ENCODE assay signal across 8 cellular contexts in genomic region chrX:101803451-101803850, GRCh38.
DNase-seq lines count a peak whose midpoint lies in the region; ATAC-seq, FAIRE-seq and TF ChIP-seq lines count a peak whose summit lies in the region.
"Had no signal": no experiment of that assay in that cellular context is flagged by ENCODE, and none has a peak within 500 bp of the region (broad histone marks: within the 10 kb centered on the region; RNA-seq: fewer than 3 reads in every experiment).

No MANE protein-coding gene starts in this region.

- no peak overlapping the region for H4K5ac ChIP-seq in H1 (ENCODE audit: insufficient read length, low read depth, low read length)

- H2BK15ac ChIP-seq in H1 (ENCODE audit: low read length) = no peak overlapping the region

- H3K18ac ChIP-seq in H1 (ENCODE audit: extremely low read depth, low read length) (no peak overlapping the region), trophoblast cell (ENCODE audit: low read length) (no peak overlapping the region)

- CTCF ChIA-PET in H1 (lab: Charles Lee; ENCODE audit: partially characterized antibody) = interaction anchor here (0.6 to 1.7 kb wide), 5 partner anchors 45 to 209 kb away, joined by 3 to 6 read pairs (median 3); no protein-coding TSS in a partner anchor

- H3K9ac ChIP-seq in H1 (replicated peaks in 1 of 4; ENCODE audit: extremely low read depth in 1 of 4, low read depth in 3 of 4, low read length in 3 of 4) = no peak overlapping the region
- no peak overlapping the region for H3K9ac ChIP-seq in trophoblast cell (ENCODE audit: low read length)

- no peak for TF ChIP-seq POLR2A in H1 (IDR thresholded peaks at IDR 0.05; ENCODE audit: control extremely low read depth in 1 of 2, low read depth in 2 of 2, low read length in 2 of 2)

- H3K14ac ChIP-seq in H1 (ENCODE audit: insufficient read length) (no peak overlapping the region), trophoblast cell (ENCODE audit: low read length) (no peak overlapping the region)

- TF ChIP-seq RAD21 in H1 (IDR thresholded peaks at IDR 0.05 in 1 of 2, conservative IDR thresholded peaks at IDR 0.05 in 1 of 2; ENCODE audit: low read depth in 2 of 2, low read length in 2 of 2) = peak; percentile 35 to 41

- no peak overlapping the region for H4K8ac ChIP-seq in H1 (ENCODE audit: extremely low read depth, insufficient read depth, low read length)
- H4K8ac ChIP-seq in trophoblast cell (ENCODE audit: low read depth, low read length) = no peak overlapping the region

- WGBS in H1 (ENCODE audit: extremely low coverage in 1 of 2, insufficient coverage in 1 of 2, insufficient read length in 1 of 2, insufficient replicate concordance in 2 of 2, low coverage in 1 of 2, low lambda C conversion rate in 2 of 2, missing lambda C conversion rate in 1 of 2), 2 experiments = 29% methylated on average over 1 of the region's 2 CpGs; no CpG with 5 or more reads in 1 of the 2 experiments
- no CpG with 5 or more reads among the region's 2 CpGs for WGBS in trophoblast cell (ENCODE audit: extremely low coverage, insufficient coverage, insufficient read length)

- no peak overlapping the region for H2AK5ac ChIP-seq in H1 (ENCODE audit: low read depth, low read length)
- H2AK5ac ChIP-seq in trophoblast cell (ENCODE audit: low read length) = no peak overlapping the region

- no peak overlapping the region for H4K12ac ChIP-seq in trophoblast cell (ENCODE audit: low read depth, low read length)

- H4K91ac ChIP-seq in H1 (replicated peaks; ENCODE audit: insufficient read length, low read length) (no peak overlapping the region), trophoblast cell (ENCODE audit: low read depth, low read length) (no peak overlapping the region)

- no peaks in the 10 kb centered on the region for H3K4me1 ChIP-seq in H1 (replicated peaks in 1 of 4; ENCODE audit: control insufficient read depth in 3 of 4, insufficient read depth in 4 of 4, low read length in 3 of 4)
- no peaks in the 10 kb centered on the region for H3K4me1 ChIP-seq in trophoblast cell (ENCODE audit: control insufficient read depth in 1 of 2, insufficient read depth in 2 of 2, low read length in 2 of 2)

- no peak overlapping the region for H2AFZ ChIP-seq in H1 (ENCODE audit: low read length)
- no peak overlapping the region for H2AFZ ChIP-seq in trophoblast cell (ENCODE audit: insufficient read depth, low read length, poor library complexity)

- H3K4me2 ChIP-seq in H1 (ENCODE audit: insufficient read depth in 1 of 2, low read depth in 2 of 2, low read length in 2 of 2) = no peak overlapping the region
- no peak overlapping the region for H3K4me2 ChIP-seq in trophoblast cell (ENCODE audit: low read length)

- H2BK5ac ChIP-seq in H1 (ENCODE audit: low read depth, low read length) (no peak overlapping the region), trophoblast cell (ENCODE audit: low read depth, low read length, poor library complexity) (no peak overlapping the region)

- no peak overlapping the region for H3K4me3 ChIP-seq in H1 (ENCODE audit: extremely low read depth in 1 of 4, insufficient read depth in 2 of 4, low read depth in 3 of 4, low read length in 4 of 4)
- H3K4me3 ChIP-seq in trophoblast cell (ENCODE audit: low read depth, low read length) = no peak overlapping the region

- ATAC-seq in GM21381 (IDR thresholded peaks at IDR 0.05; ENCODE audit: unreplicated experiment) = no peak

- H2BK120ac ChIP-seq in H1 (replicated peaks; ENCODE audit: low read depth, low read length) = no peak overlapping the region
- no peak overlapping the region for H2BK120ac ChIP-seq in trophoblast cell (ENCODE audit: insufficient read depth, low read length, poor library complexity)

- H3K23ac ChIP-seq in H1 (ENCODE audit: insufficient read length) = no peak overlapping the region
- no peak overlapping the region for H3K23ac ChIP-seq in trophoblast cell (ENCODE audit: low read length)

- no peak overlapping the region for H3K27ac ChIP-seq in H1 (ENCODE audit: low read depth, low read length)
- H3K27ac ChIP-seq in trophoblast cell (ENCODE audit: low read depth, low read length) = no peak overlapping the region

- TF ChIP-seq EP300 in H1 (IDR thresholded peaks at IDR 0.05; ENCODE audit: borderline replicate concordance in 1 of 2, low read depth in 2 of 2, low read length in 2 of 2) = no peak

- H3K36me3 ChIP-seq in H1 (ENCODE audit: control insufficient read depth in 2 of 4, insufficient read depth in 4 of 4, low read length in 3 of 4) (no peaks in the 10 kb centered on the region), trophoblast cell (ENCODE audit: control insufficient read depth in 1 of 2, insufficient read depth in 2 of 2, low read length in 2 of 2) (no peaks in the 10 kb centered on the region)

- POLR2A ChIA-PET in H1 (lab: Charles Lee; ENCODE audit: partially characterized antibody) = no interaction called here

- H3K56ac ChIP-seq in H1 (replicated peaks; ENCODE audit: insufficient read length, low read depth, low read length) = no peak overlapping the region

- H3K79me1 ChIP-seq in H1 (ENCODE audit: low read depth, low read length) (no peaks in the 10 kb centered on the region), trophoblast cell (ENCODE audit: low read length) (no peaks in the 10 kb centered on the region)

- TF ChIP-seq CTCF in LNCAP (IDR thresholded peaks at IDR 0.05) (peak; percentile 19; the same call in 1 of the 2 replicates), H1 (IDR thresholded peaks at IDR 0.05; ENCODE audit: control extremely low read depth in 1 of 3, insufficient read depth in 1 of 3, low read depth in 1 of 3, low read length in 3 of 3) (peak in 1 of 3 experiments; percentile 12; a peak in 2 of 4 replicates)

- DNase-seq in H1 (ENCODE audit: low read depth in 1 of 2, low spot score in 2 of 2) = no peak
- peak; percentile 2 to 3 for DNase-seq in trophoblast cell
- no peak for DNase-seq in Ammon's horn (ENCODE audit: low spot score)
- no peak for DNase-seq in dedifferentiated amniotic fluid mesenchymal stem cell (ENCODE audit: extremely low spot score)
- DNase-seq: activated T-cell treated with anti-CD3 and anti-CD28 coated beads for 4 hours had no signal

- H2BK12ac ChIP-seq in H1 (ENCODE audit: low read depth, low read length) (no peak overlapping the region), trophoblast cell (ENCODE audit: low read length) (no peak overlapping the region)

- H3K79me2 ChIP-seq in H1 (ENCODE audit: control insufficient read depth in 1 of 2, insufficient read depth in 2 of 2, low read length in 2 of 2) (no peaks in the 10 kb centered on the region), trophoblast cell (ENCODE audit: control insufficient read depth, insufficient read depth, low read length, poor library complexity) (no peaks in the 10 kb centered on the region)

- FAIRE-seq in G401.6 (lab: Jason Lieb, UNC) (peak; percentile 80), H1 (lab: Jason Lieb, UNC) (peak; percentile 85)

- H3K23me2 ChIP-seq in H1 (ENCODE audit: low read depth, low read length) = no peaks in the 10 kb centered on the region

- H3K4ac ChIP-seq in H1 (replicated peaks; ENCODE audit: insufficient read length, low read depth, low read length) (no peak overlapping the region), trophoblast cell (ENCODE audit: low read depth, low read length) (no peak overlapping the region)

- no peaks in the 10 kb centered on the region for H3K9me3 ChIP-seq in H1 (ENCODE audit: insufficient read depth in 2 of 2, low read depth in 1 of 2, low read length in 1 of 2)
- H3K9me3 ChIP-seq in trophoblast cell (ENCODE audit: insufficient read depth, low read depth, low read length) = no peaks in the 10 kb centered on the region

- H4K20me1 ChIP-seq in H1 (replicated peaks in 1 of 2; ENCODE audit: control insufficient read depth in 1 of 2, insufficient read depth in 2 of 2, low read length in 2 of 2) = no peaks in the 10 kb centered on the region

- H2BK20ac ChIP-seq in H1 (ENCODE audit: low read length) = no peak overlapping the region

- H3K27me3 ChIP-seq in H1 (replicated peaks in 1 of 4; ENCODE audit: control insufficient read depth in 3 of 4, extremely low read depth in 1 of 4, insufficient read depth in 3 of 4, low read length in 3 of 4) = no peaks in the 10 kb centered on the region
- no peaks in the 10 kb centered on the region for H3K27me3 ChIP-seq in trophoblast cell (ENCODE audit: insufficient read depth, low read length)

TF ChIP-seq in H1, 55 proteins besides CTCF, POLR2A, EP300 and RAD21 (continues in another document):
- TF ChIP-seq KDM5A (IDR thresholded peaks at IDR 0.05; ENCODE audit: low read length) = no peak
- TF ChIP-seq MAFK (IDR thresholded peaks at IDR 0.05; ENCODE audit: low read depth, low read length) = no peak
- TF ChIP-seq SUZ12 (IDR thresholded peaks at IDR 0.05; ENCODE audit: low read length) = no peak
- TF ChIP-seq TBP (IDR thresholded peaks at IDR 0.05; ENCODE audit: low read depth, low read length) = no peak
- no peak for TF ChIP-seq SP2 (IDR thresholded peaks at IDR 0.05; ENCODE audit: low read length)
- TF ChIP-seq RFX5 (IDR thresholded peaks at IDR 0.05; ENCODE audit: borderline replicate concordance, low read depth, low read length) = no peak
- no peak for TF ChIP-seq GTF2F1 (IDR thresholded peaks at IDR 0.05; ENCODE audit: borderline replicate concordance, low read depth, low read length)
- TF ChIP-seq CREB1 (IDR thresholded peaks at IDR 0.05) = no peak
- TF ChIP-seq ZNF274 (IDR thresholded peaks at IDR 0.05; ENCODE audit: borderline replicate concordance, extremely low read depth, low read length) = no peak
- no peak for TF ChIP-seq JUN (IDR thresholded peaks at IDR 0.05; ENCODE audit: low read depth, low read length)
- TF ChIP-seq E2F6 (IDR thresholded peaks at IDR 0.05) = no peak

Comparison
In these comparisons a context has a peak if more than half of its experiments do, and no peak if none do; other contexts are left out.
1. DNase-seq: peak in trophoblast cell (2 of 2); none in H1 (0 of 2), Ammon's horn (single experiment) and dedifferentiated amniotic fluid mesenchymal stem cell (single experiment).